9 cellular contexts compared by ENCODE assay signal in the genomic region with DNA sequence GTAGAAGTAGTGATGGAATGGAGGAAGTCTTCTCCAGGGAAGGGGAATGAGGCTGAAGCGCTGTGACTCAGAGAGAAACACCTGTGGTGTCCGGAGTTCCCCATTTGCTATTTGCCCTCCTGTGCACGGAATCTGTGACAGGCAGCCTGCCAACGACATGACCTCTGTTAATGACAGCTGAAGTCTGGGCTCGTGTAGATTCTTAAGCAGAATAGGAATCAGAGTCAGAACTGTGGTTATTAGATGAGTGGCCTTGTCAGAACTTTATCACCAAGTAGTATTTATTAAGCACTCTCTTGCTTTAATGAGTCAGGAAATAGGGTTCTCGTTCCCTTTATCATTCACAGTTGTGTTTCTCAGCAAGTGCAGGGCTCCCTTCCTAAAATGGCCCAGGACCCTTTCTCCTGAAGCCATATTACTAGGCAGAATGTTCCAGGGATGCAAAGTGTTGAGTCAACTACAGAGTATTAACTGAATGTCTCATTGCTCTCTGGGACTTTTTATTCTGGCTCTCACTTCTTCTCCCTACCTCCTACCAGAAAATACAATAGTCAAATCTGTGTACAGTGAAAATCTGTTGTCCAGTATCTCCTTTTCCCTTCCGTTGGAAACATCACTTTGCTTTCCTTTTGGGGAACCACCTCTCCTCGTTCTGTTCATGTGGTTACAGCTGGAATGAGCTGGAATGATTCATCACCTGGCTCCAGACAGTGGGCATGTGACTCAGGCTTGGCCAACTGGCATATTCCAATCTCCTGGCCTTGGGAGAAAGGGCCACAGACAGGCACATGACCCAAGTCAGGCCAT.
DNase-seq lines count a peak whose midpoint lies in the region; ATAC-seq, FAIRE-seq and TF ChIP-seq lines count a peak whose summit lies in the region.
"Had no signal": no experiment of that assay in that cellular context is flagged by ENCODE, and none has a peak within 500 bp of the region (broad histone marks: within the 10 kb centered on the region; RNA-seq: fewer than 3 reads in every experiment).

No MANE protein-coding gene starts in this region.

- POLR2A ChIA-PET in OCI-LY7 (lab: Charles Lee): interaction anchor here (1.3 to 2.0 kb wide), 2 partner anchors 11 to 28 kb away, joined by 4 to 8 read pairs; no protein-coding TSS in a partner anchor

- H3K27ac ChIP-seq in OCI-LY7 (ENCODE audit: low read depth, low read length, poor library complexity, severe bottlenecking) (no peak overlapping the region), mammary epithelial cell (ENCODE audit: insufficient read depth, low read depth, low read length) (peak overlapping the region; percentile 86), pancreas (peak overlapping the region in 3 of 4 donors; percentile 35 to 80 (median 71))
- H3K27ac ChIP-seq: 22Rv1 had no signal

- H3K4me2 ChIP-seq in OCI-LY7 (ENCODE audit: low read length) (peak overlapping the region; percentile 31), mammary epithelial cell (ENCODE audit: insufficient read depth, low read depth, low read length) (peak overlapping the region; percentile 63)

- H3K79me2 ChIP-seq in OCI-LY7 (ENCODE audit: insufficient read depth, low read depth, low read length) (no peaks in the 10 kb centered on the region), mammary epithelial cell (ENCODE audit: insufficient read depth, low read length) (no peaks in the 10 kb centered on the region)

- no peak for TF ChIP-seq POLR2A in erythroblast (IDR thresholded peaks at IDR 0.05; ENCODE audit: low read length)

- H3K4me3 ChIP-seq in OCI-LY7 (ENCODE audit: low read depth, low read length, poor library complexity, severe bottlenecking) (no peak overlapping the region), mammary epithelial cell (replicated peaks in 1 of 3; ENCODE audit: insufficient read depth in 1 of 3, low read depth in 2 of 3, low read length in 3 of 3) (no peak overlapping the region), pancreas (no peak overlapping the region)

- TF ChIP-seq CTCF in OCI-LY7 (conservative IDR thresholded peaks at IDR 0.05; ENCODE audit: low read length) (no peak), mammary epithelial cell (conservative IDR thresholded peaks at IDR 0.05 in 1 of 2, IDR thresholded peaks at IDR 0.05 in 1 of 2; ENCODE audit: extremely low read depth in 1 of 2, insufficient read depth in 1 of 2, low read depth in 1 of 2, low read length in 2 of 2) (no peak), pancreas (IDR thresholded peaks at IDR 0.05) (no peak)

- CTCF ChIA-PET in OCI-LY7 (lab: Charles Lee; ENCODE audit: unreplicated experiment) (no interaction called here), mammary epithelial cell (lab: Charles Lee; ENCODE audit: low non-redundant PET) (no interaction called here)

- WGBS in mammary epithelial cell (ENCODE audit: low coverage, missing lambda C conversion rate): 9% methylated on average over 8 of the region's 8 CpGs
- WGBS in pancreas, 2 donors: 10 to 13% methylated on average over 8 of the region's 8 CpGs

- BruUV-seq in OCI-LY7 (replicated peaks; lab: Mats Ljungman, UMichigan): no TSS peak
- BruUV-seq in mammary epithelial cell (replicated peaks; lab: Mats Ljungman, UMichigan): TSS peak; percentile 49

- peak overlapping the region; percentile 25 for H3K9ac ChIP-seq in mammary epithelial cell (ENCODE audit: insufficient read depth, low read length)

- H4K20me1 ChIP-seq in OCI-LY7 (ENCODE audit: insufficient read depth, low read length): no peaks in the 10 kb centered on the region
- no peaks in the 10 kb centered on the region for H4K20me1 ChIP-seq in mammary epithelial cell (ENCODE audit: insufficient read depth, low read length)

- H3K36me3 ChIP-seq in OCI-LY7 (ENCODE audit: insufficient read depth, low read length): no peaks in the 10 kb centered on the region; the same call in 1 of the 2 replicates
- no peaks in the 10 kb centered on the region for H3K36me3 ChIP-seq in mammary epithelial cell (ENCODE audit: insufficient read depth, low read length)
- no peaks in the 10 kb centered on the region for H3K36me3 ChIP-seq in pancreas

- H3K9me3 ChIP-seq in OCI-LY7 (ENCODE audit: low read length): peaks cover 16% of the 10 kb centered on the region
- H3K9me3 ChIP-seq in mammary epithelial cell (replicated peaks; ENCODE audit: insufficient read depth, low read length): peaks cover 6% of the 10 kb centered on the region
- H3K9me3 ChIP-seq in pancreas: no peaks in the 10 kb centered on the region

- intact Hi-C loops in OCI-LY7 (cut with micrococcal nuclease; ENCODE audit: unreplicated experiment): no loop called here
- intact Hi-C loops in mammary epithelial cell (cut with micrococcal nuclease): no loop called here
- intact Hi-C loops in pancreas (cut with DNase I): no loop called here

- in situ Hi-C loops in mammary epithelial cell (cut with MboI; ENCODE audit: low sequenced_read_pairs in 2 of 2): no loop called here

- no peak for FAIRE-seq in pancreas (lab: Jason Lieb, UNC)

- peak; percentile 88 for ATAC-seq in HG02763 (IDR thresholded peaks at IDR 0.05; ENCODE audit: unreplicated experiment)
- ATAC-seq in pancreas: peak; percentile 94 to 99 (median 98)

- H3K4me1 ChIP-seq in OCI-LY7 (ENCODE audit: insufficient read depth, low read length, poor library complexity, severe bottlenecking) (peaks cover 13% of the 10 kb centered on the region), mammary epithelial cell (ENCODE audit: insufficient read depth, low read length) (peaks cover 25% of the 10 kb centered on the region), pancreas (peaks cover 8 to 9% (median 8%) of the 10 kb centered on the region in 3 donors)

- dilution Hi-C loops in mammary epithelial cell (cut with HindIII; ENCODE audit: low sequenced_read_pairs): no loop called here

- H3K9me2 ChIP-seq in OCI-LY7 (ENCODE audit: insufficient read depth, low read length): no peaks in the 10 kb centered on the region

- H2AFZ ChIP-seq in OCI-LY7 (ENCODE audit: low read length): peak overlapping the region; percentile 46
- peak overlapping the region; percentile 80 for H2AFZ ChIP-seq in mammary epithelial cell (ENCODE audit: low read depth, low read length)

- no peaks in the 10 kb centered on the region for H3K27me3 ChIP-seq in mammary epithelial cell (ENCODE audit: insufficient read depth, low read length)
- no peaks in the 10 kb centered on the region for H3K27me3 ChIP-seq in pancreas

- DNase-seq in DMS 273 (lab: John Stamatoyannopoulos, UW; ENCODE audit: unreplicated experiment) (peak; percentile 14), DMS 273 treated with DMSO at 0.1 percent for 48 hours (lab: John Stamatoyannopoulos, UW) (no peak), OCI-LY7 (ENCODE audit: low spot score) (peak; percentile 52), mammary epithelial cell (peak; percentile 98), pancreas (peak; percentile 67 to 88 (median 81)), KG1 (lab: John Stamatoyannopoulos, UW) (no peak), erythroblast (lab: John Stamatoyannopoulos, UW) (no peak)

Comparison
In these comparisons a context has a peak if more than half of its experiments do, and no peak if none do; other contexts are left out.
1. DNase-seq: peak in DMS 273 (single experiment), OCI-LY7 (single experiment), mammary epithelial cell (single experiment) and pancreas (6 of 6); none in DMS 273 treated with DMSO at 0.1 percent for 48 hours (single experiment), KG1 (single experiment) and erythroblast (0 of 2).